In genomic region chr7:27159278-27160146, GRCh38 we compare ENCODE assay signal across 10 cellular contexts. TPM values are rescaled to one million over a fixed set of nuclear protein-coding genes. Genes with fewer than 3 reads are reported as not detected.
A peak's percentile ranks its signal among the peaks of the same experiment; 100 is the strongest.
DNase-seq lines count a peak whose midpoint lies in the region; ATAC-seq and TF ChIP-seq lines count a peak whose summit lies in the region.
"Had no signal": no experiment of that assay in that cellular context is flagged by ENCODE, and none has a peak within 500 bp of the region (broad histone marks: within the 10 kb centered on the region; RNA-seq: fewer than 3 reads in every experiment).

No MANE protein-coding gene starts in this region.

- intact Hi-C loops in Caco-2 (cut with micrococcal nuclease; ENCODE audit: unreplicated experiment), result loop anchor here (2.0 to 10.0 kb wide), 5 partner anchors 297 to 1265 kb away; partner anchors contain the start of genes CBX3, HNRNPA2B1 and SKAP2

- ATAC-seq in HG02973 (IDR thresholded peaks at IDR 0.05; ENCODE audit: unreplicated experiment), result no peak

- no peak overlapping the region for H2AFZ ChIP-seq in OCI-LY3 (ENCODE audit: low read depth, low read length)

- no peak overlapping the region for H3K27ac ChIP-seq in OCI-LY3 (ENCODE audit: low read length)
- no peak overlapping the region for H3K27ac ChIP-seq in coronary artery

- POLR2A ChIA-PET in Caco-2 (lab: Charles Lee), result no interaction called here

- H3K27me3 Mint-ChIP-seq in Caco-2 (ENCODE audit: insufficient read depth, unreplicated experiment), result no peaks in the 10 kb centered on the region
- peaks cover 97% of the 10 kb centered on the region for H3K27me3 Mint-ChIP-seq in neural crest cell (ENCODE audit: low read depth)

- TF ChIP-seq CTCF in Caco-2 (IDR thresholded peaks at IDR 0.05; ENCODE audit: insufficient read depth in 1 of 2, low read depth in 1 of 2, low read length in 1 of 2, severe bottlenecking in 1 of 2, unreplicated experiment in 1 of 2), result no peak
- no peak for TF ChIP-seq CTCF in OCI-LY3 (IDR thresholded peaks at IDR 0.05; ENCODE audit: low read depth, low read length)
- TF ChIP-seq CTCF in coronary artery (IDR thresholded peaks at IDR 0.05), result no peak
- no peak for TF ChIP-seq CTCF in neural crest cell (conservative IDR thresholded peaks at IDR 0.05)

- no TSS peak for BruUV-seq in Caco-2 (replicated peaks; lab: Mats Ljungman, UMichigan)

- H3K4me2 ChIP-seq in OCI-LY3 (ENCODE audit: low read length), result peak overlapping the region; percentile 96

- CTCF ChIA-PET in Caco-2 (lab: Charles Lee), result interaction anchor here (0.7 kb wide), 1 partner anchor 308 kb away, joined by 3 read pairs; no protein-coding TSS in a partner anchor

- H3K27ac Mint-ChIP-seq in Caco-2 (ENCODE audit: unreplicated experiment) (no peak overlapping the region), neural crest cell (ENCODE audit: unreplicated experiment) (no peak overlapping the region)

- H3K36me3 Mint-ChIP-seq in Caco-2 (ENCODE audit: insufficient read depth, unreplicated experiment), result peaks cover 23% of the 10 kb centered on the region
- peaks cover 10% of the 10 kb centered on the region for H3K36me3 Mint-ChIP-seq in neural crest cell (ENCODE audit: low read depth)

- H3K27me3 ChIP-seq in Caco-2 (replicated peaks; ENCODE audit: control insufficient read depth, insufficient read depth, low read length) (no peaks in the 10 kb centered on the region), OCI-LY3 (ENCODE audit: low read depth, low read length) (no peaks in the 10 kb centered on the region)

- H3K9me3 Mint-ChIP-seq in Caco-2 (ENCODE audit: unreplicated experiment) (no peaks in the 10 kb centered on the region), neural crest cell (no peaks in the 10 kb centered on the region)

- peak overlapping the region; percentile 82; the same call in 1 of the 2 replicates for H3K9ac ChIP-seq in OCI-LY3 (ENCODE audit: low read length)

- H3K79me2 ChIP-seq in OCI-LY3 (ENCODE audit: low read length), result no peaks in the 10 kb centered on the region

- H3K4me3 ChIP-seq in Caco-2 (ENCODE audit: low read depth, low read length) (no peak overlapping the region), OCI-LY3 (ENCODE audit: low read length) (peak overlapping the region; percentile 99), coronary artery (peak overlapping the region; percentile 68)

- H3K9me3 ChIP-seq in Caco-2, result no peaks in the 10 kb centered on the region
- H3K9me3 ChIP-seq in OCI-LY3 (ENCODE audit: insufficient read depth, low read length), result no peaks in the 10 kb centered on the region

- peak overlapping the region; percentile 69 for H3K4me3 Mint-ChIP-seq in Caco-2 (ENCODE audit: unreplicated experiment)
- H3K4me3 Mint-ChIP-seq in neural crest cell, result peak overlapping the region; percentile 77

- DNase-seq in Caco-2, result peak in 1 of 2 experiments; percentile 15
- no peak for DNase-seq in coronary artery (ENCODE audit: low spot score)
- DNase-seq in neural crest cell (ENCODE audit: low read depth, low spot score), result no peak
- no peak for DNase-seq in COLO829 (ENCODE audit: low spot score)
- no peak for DNase-seq in activated CD4-positive, alpha-beta T cell treated with anti-CD3 and anti-CD28 coated beads for 48 hours
- no peak for DNase-seq in NCI-H2029 (lab: John Stamatoyannopoulos, UW)
- DNase-seq: EL had no signal

- H3K36me3 ChIP-seq in Caco-2 (ENCODE audit: control insufficient read depth, insufficient read depth, low read length) (no peaks in the 10 kb centered on the region), OCI-LY3 (replicated peaks; ENCODE audit: low read depth, low read length) (no peaks in the 10 kb centered on the region)

- H4K20me1 ChIP-seq in OCI-LY3 (ENCODE audit: insufficient read depth, low read length), result no peaks in the 10 kb centered on the region

- H3K4me1 ChIP-seq in Caco-2, result peaks cover 7% of the 10 kb centered on the region
- 0 out of 2 replicates have a peak, but pooled peaks cover 5% of the 10 kb centered on the region for H3K4me1 ChIP-seq in OCI-LY3 (ENCODE audit: low read length)

- H3K4me1 Mint-ChIP-seq in Caco-2 (ENCODE audit: low read depth, unreplicated experiment), result peaks cover 14% of the 10 kb centered on the region
- H3K4me1 Mint-ChIP-seq in neural crest cell, result peaks cover 22% of the 10 kb centered on the region

RNA-seq across cellular contexts. Expression of gene HOXA7, which starts 3.0 kb away (rescaled TPM):
- total RNA-seq in Caco-2 (2022) (19.7 and 19.9 TPM in 2 replicates), neural crest cell (7.1 and 8.8 TPM in 2 replicates)
- total RNA-seq: activated CD8-positive, alpha-beta memory T cell treated with anti-CD3 and anti-CD28 coated beads for 36 hours had no signal

RNA-seq across cellular contexts. Expression of gene HOXA9, which starts 5.8 kb away (rescaled TPM):
- total RNA-seq in Caco-2 (2022) (14.4 and 16.7 TPM in 2 replicates), neural crest cell (9.0 and 10.0 TPM in 2 replicates)
- total RNA-seq: activated CD8-positive, alpha-beta memory T cell treated with anti-CD3 and anti-CD28 coated beads for 36 hours had no signal

RNA-seq across cellular contexts. Expression of gene HOXA3, which starts 7.1 kb away (rescaled TPM):
- 19.9 and 22.6 TPM in 2 replicates for total RNA-seq in Caco-2 (2022)
- 10.6 and 11.3 TPM in 2 replicates for total RNA-seq in neural crest cell
- total RNA-seq: activated CD8-positive, alpha-beta memory T cell treated with anti-CD3 and anti-CD28 coated beads for 36 hours had no signal

RNA-seq across cellular contexts. Expression of gene HOXA6, which starts 11.9 kb away (rescaled TPM):
- total RNA-seq in Caco-2 (2022) (5.6 and 8.1 TPM in 2 replicates), neural crest cell (1.6 and 2.0 TPM in 2 replicates)
- total RNA-seq: activated CD8-positive, alpha-beta memory T cell treated with anti-CD3 and anti-CD28 coated beads for 36 hours had no signal

RNA-seq across cellular contexts. Expression of gene HOXA10, which starts 14.6 kb away (rescaled TPM):
- total RNA-seq in Caco-2 (2022), result 7.8 and 9.5 TPM in 2 replicates
- 0.35 TPM in 1 of 2 replicates, not detected in the other for total RNA-seq in neural crest cell
